9 cellular contexts compared by ENCODE assay signal in genomic region chr2:230076819-230077218, GRCh38. TPM values are rescaled to one million over a fixed set of nuclear protein-coding genes. Genes with fewer than 3 reads are reported as not detected.
"Had no signal": no experiment of that assay in that cellular context is flagged by ENCODE, and none has a peak within 500 bp of the region (broad histone marks: within the 10 kb centered on the region; RNA-seq: fewer than 3 reads in every experiment).

No MANE protein-coding gene starts in this region.

- H3K4me3 ChIP-seq: GM23338, HAP-1, K562 had no signal

- H3K4me3 Mint-ChIP-seq: GM23338, HFFc6 had no signal

- H3K27ac Mint-ChIP-seq: GM23338, HFFc6 had no signal

- H3K36me3 ChIP-seq: HAP-1 had no signal

- DNase-seq: HFFc6, IMR-90, KG1 had no signal

- ATAC-seq: K562 had no signal

- H3K9me3 Mint-ChIP-seq: GM23338, HFFc6 had no signal

- FAIRE-seq: H1, H54, HTR-8/SVneo, K562 had no signal

RNA-seq across cellular contexts. Expression of gene SLC16A14, which starts 8.1 kb away (rescaled TPM):
- total RNA-seq: K562 had no signal
